ENCODE assay signal across 1 cellular context in genomic region chr6:11398451-11399326, GRCh38.
TF ChIP-seq lines count a peak whose summit lies in the region.

No MANE protein-coding gene starts in this region.

TF ChIP-seq in GM23338, 12 proteins besides CTCF, POLR2A, EP300 and RAD21 (continued from another document):
- TF ChIP-seq, protein P1, sequence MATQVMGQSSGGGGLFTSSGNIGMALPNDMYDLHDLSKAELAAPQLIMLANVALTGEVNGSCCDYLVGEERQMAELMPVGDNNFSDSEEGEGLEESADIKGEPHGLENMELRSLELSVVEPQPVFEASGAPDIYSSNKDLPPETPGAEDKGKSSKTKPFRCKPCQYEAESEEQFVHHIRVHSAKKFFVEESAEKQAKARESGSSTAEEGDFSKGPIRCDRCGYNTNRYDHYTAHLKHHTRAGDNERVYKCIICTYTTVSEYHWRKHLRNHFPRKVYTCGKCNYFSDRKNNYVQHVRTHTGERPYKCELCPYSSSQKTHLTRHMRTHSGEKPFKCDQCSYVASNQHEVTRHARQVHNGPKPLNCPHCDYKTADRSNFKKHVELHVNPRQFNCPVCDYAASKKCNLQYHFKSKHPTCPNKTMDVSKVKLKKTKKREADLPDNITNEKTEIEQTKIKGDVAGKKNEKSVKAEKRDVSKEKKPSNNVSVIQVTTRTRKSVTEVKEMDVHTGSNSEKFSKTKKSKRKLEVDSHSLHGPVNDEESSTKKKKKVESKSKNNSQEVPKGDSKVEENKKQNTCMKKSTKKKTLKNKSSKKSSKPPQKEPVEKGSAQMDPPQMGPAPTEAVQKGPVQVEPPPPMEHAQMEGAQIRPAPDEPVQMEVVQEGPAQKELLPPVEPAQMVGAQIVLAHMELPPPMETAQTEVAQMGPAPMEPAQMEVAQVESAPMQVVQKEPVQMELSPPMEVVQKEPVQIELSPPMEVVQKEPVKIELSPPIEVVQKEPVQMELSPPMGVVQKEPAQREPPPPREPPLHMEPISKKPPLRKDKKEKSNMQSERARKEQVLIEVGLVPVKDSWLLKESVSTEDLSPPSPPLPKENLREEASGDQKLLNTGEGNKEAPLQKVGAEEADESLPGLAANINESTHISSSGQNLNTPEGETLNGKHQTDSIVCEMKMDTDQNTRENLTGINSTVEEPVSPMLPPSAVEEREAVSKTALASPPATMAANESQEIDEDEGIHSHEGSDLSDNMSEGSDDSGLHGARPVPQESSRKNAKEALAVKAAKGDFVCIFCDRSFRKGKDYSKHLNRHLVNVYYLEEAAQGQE (IDR thresholded peaks at IDR 0.05; ENCODE audit: unreplicated experiment), result no peak
- no peak for TF ChIP-seq ZNF114 (CRISPR knock-in tag; IDR thresholded peaks at IDR 0.05)
